Comparison of ENCODE assay signal across 20 cellular contexts in the genomic region with DNA sequence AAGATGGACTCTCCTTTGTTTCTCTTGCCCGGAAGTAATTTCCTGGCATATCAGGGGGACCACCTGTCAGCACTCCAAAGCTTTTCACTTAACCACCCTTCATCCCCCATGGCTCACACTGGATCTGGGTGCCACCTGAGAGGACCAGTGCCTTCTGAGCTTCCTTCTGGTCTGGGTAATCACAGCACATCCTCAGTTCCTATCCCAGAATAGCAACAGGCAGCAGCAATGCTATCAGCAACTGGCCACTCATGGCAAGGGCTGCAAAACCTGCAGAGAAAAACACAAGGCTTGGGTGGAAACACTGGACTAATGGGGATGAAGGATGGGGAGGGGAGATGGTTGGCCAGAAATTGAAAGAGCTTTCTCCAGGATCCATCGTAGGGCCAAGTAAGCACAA. TPM values are rescaled to one million over a fixed set of nuclear protein-coding genes. Genes with fewer than 3 reads are reported as not detected.
"Had no signal": no experiment of that assay in that cellular context is flagged by ENCODE, and none has a peak within 500 bp of the region (broad histone marks: within the 10 kb centered on the region; RNA-seq: fewer than 3 reads in every experiment).

No MANE protein-coding gene starts in this region.

- H3K4me3 Mint-ChIP-seq: activated CD8-positive, alpha-beta memory T cell treated with anti-CD3 and anti-CD28 coated beads, Interleukin-2, amount 10 ng/mL, durations not matched to agents 7 days and 5 days; activated naive CD8-positive, alpha-beta T cell; activated T-cell treated with anti-CD3 and anti-CD28 coated beads, Interleukin-2, amount 50 U/mL, for 24 hours; naive thymus-derived CD4-positive, alpha-beta T cell had no signal

- H3K9me3 Mint-ChIP-seq: activated T-cell treated with anti-CD3 and anti-CD28 coated beads, Interleukin-2, amount 50 U/mL, for 24 hours had no signal

- H3K36me3 Mint-ChIP-seq: activated CD8-positive, alpha-beta memory T cell treated with anti-CD3 and anti-CD28 coated beads, Interleukin-2, amount 10 ng/mL, durations not matched to agents 7 days and 5 days; activated naive CD8-positive, alpha-beta T cell; naive thymus-derived CD4-positive, alpha-beta T cell had no signal

- H3K27ac ChIP-seq: brain microvascular endothelial cell, gastroesophageal sphincter, prostate gland had no signal

- H3K4me1 ChIP-seq: gastroesophageal sphincter, prostate gland had no signal

- H3K27me3 ChIP-seq: brain microvascular endothelial cell, gastroesophageal sphincter had no signal

- DNase-seq: activated CD4-positive, alpha-beta T cell treated with anti-CD3 and anti-CD28 coated beads for 1 hour; activated CD4-positive, alpha-beta T cell treated with anti-CD3 and anti-CD28 coated beads, Interleukin-2, amount 50 U/mL, for 48 hours; activated CD8-positive, alpha-beta memory T cell treated with anti-CD3 and anti-CD28 coated beads, Interleukin-2, amount 10 ng/mL, durations not matched to agents 7 days and 5 days; activated effector memory CD4-positive, alpha-beta T cell treated with anti-CD3 and anti-CD28 coated beads, Interleukin-2, amount 50 U/mL, for 16 hours; activated T-cell treated with anti-CD3 and anti-CD28 coated beads, Interleukin-2, amount 50 U/mL, for 24 hours; amygdala; brain microvascular endothelial cell; cerebellar nuclear complex; dermis blood vessel endothelial cell; hypothalamus; naive thymus-derived CD4-positive, alpha-beta T cell; occipital lobe; stimulated activated CD4-positive, alpha-beta T cell treated with anti-CD3 and anti-CD28 coated beads, Interleukin-12 subunit alpha, Interleukin-12 subunit beta, amount 100 ng/mL, for 4 hours; stimulated activated naive CD4-positive, alpha-beta T cell treated with Interleukin-2 at 50 U/mL for 16 hours; trophoblast cell had no signal

- H3K27ac Mint-ChIP-seq: activated CD8-positive, alpha-beta memory T cell treated with anti-CD3 and anti-CD28 coated beads, Interleukin-2, amount 10 ng/mL, durations not matched to agents 7 days and 5 days; activated naive CD8-positive, alpha-beta T cell; activated T-cell treated with anti-CD3 and anti-CD28 coated beads, Interleukin-2, amount 50 U/mL, for 24 hours; naive thymus-derived CD4-positive, alpha-beta T cell had no signal

- H3K9me3 ChIP-seq: gastroesophageal sphincter, prostate gland had no signal

- ATAC-seq: activated CD8-positive, alpha-beta memory T cell treated with anti-CD3 and anti-CD28 coated beads, Interleukin-2, amount 10 ng/mL, durations not matched to agents 7 days and 5 days; gastroesophageal sphincter; naive thymus-derived CD4-positive, alpha-beta T cell had no signal

- H3K36me3 ChIP-seq: brain microvascular endothelial cell, gastroesophageal sphincter, prostate gland had no signal

- H3K4me1 Mint-ChIP-seq: activated CD8-positive, alpha-beta memory T cell treated with anti-CD3 and anti-CD28 coated beads, Interleukin-2, amount 10 ng/mL, durations not matched to agents 7 days and 5 days; naive thymus-derived CD4-positive, alpha-beta T cell had no signal

- H3K4me3 ChIP-seq: gastroesophageal sphincter, lung, prostate gland had no signal

RNA-seq across cellular contexts. Expression of a gene that starts 59.9 kb away (rescaled TPM):
- total RNA-seq: dermis blood vessel endothelial cell, epithelial cell of proximal tubule had no signal
- polyA plus RNA-seq: naive thymus-derived CD4-positive, alpha-beta T cell had no signal
